ENCODE assay signal across 19 cellular contexts in genomic region chr10:43888551-43888950, GRCh38.
A peak's percentile ranks its signal among the peaks of the same experiment; 100 is the strongest.
DNase-seq lines count a peak whose midpoint lies in the region; ATAC-seq, FAIRE-seq and TF ChIP-seq lines count a peak whose summit lies in the region.
"Had no signal": no experiment of that assay in that cellular context is flagged by ENCODE, and none has a peak within 500 bp of the region (broad histone marks: within the 10 kb centered on the region; RNA-seq: fewer than 3 reads in every experiment).

No MANE protein-coding gene starts in this region.

- H3K4me1 ChIP-seq in ACC112 (ENCODE audit: control insufficient read depth, insufficient read depth, low read length, unreplicated experiment) (peaks cover 47% of the 10 kb centered on the region), astrocyte (ENCODE audit: insufficient read depth, low read length) (peaks cover 11% of the 10 kb centered on the region)
- H3K4me1 ChIP-seq: Caco-2, prostate gland had no signal

- H3K9me3 Mint-ChIP-seq in HFFc6: no peaks in the 10 kb centered on the region
- H3K9me3 Mint-ChIP-seq in astrocyte (ENCODE audit: unreplicated experiment): no peaks in the 10 kb centered on the region
- H3K9me3 Mint-ChIP-seq: effector memory CD8-positive, alpha-beta T cell; T-helper 2 cell treated with Interferon-gamma antibody and Interleukin-4, amounts not matched to agents 5 μg/mL and 100 μg/mL, for 36 hours had no signal

- TF ChIP-seq CTCF in HFFc6 (IDR thresholded peaks at IDR 0.05) (no peak), astrocyte (IDR thresholded peaks at IDR 0.05; ENCODE audit: insufficient read depth, low read depth, low read length) (no peak), fibroblast of villous mesenchyme (IDR thresholded peaks at IDR 0.05; ENCODE audit: insufficient read depth, low read depth, low read length) (no peak), GM13977 (IDR thresholded peaks at IDR 0.05; ENCODE audit: extremely low read depth, insufficient read depth, missing control alignments) (no peak)

- no peaks in the 10 kb centered on the region for H3K27me3 Mint-ChIP-seq in HFFc6 (ENCODE audit: insufficient read depth)
- peaks cover 8% of the 10 kb centered on the region for H3K27me3 Mint-ChIP-seq in astrocyte (ENCODE audit: low read depth, unreplicated experiment)

- H3K4me2 ChIP-seq in astrocyte (ENCODE audit: low read length): peak overlapping the region; percentile 16

- H3K36me3 Mint-ChIP-seq in HFFc6 (ENCODE audit: low read depth) (0 out of 2 replicates have a peak, but pooled peaks cover 5% of the 10 kb centered on the region), astrocyte (ENCODE audit: low read depth, unreplicated experiment) (no peaks in the 10 kb centered on the region)
- H3K36me3 Mint-ChIP-seq: stimulated activated naive B cell treated with anti-CD40 and anti-IgM and Interleukin-4, amounts not matched to agents 10 μg/mL and 1 μg/mL and 100 μg/mL, for 72 hours had no signal

- H2AFZ ChIP-seq in ACC112 (ENCODE audit: low read length, unreplicated experiment) (no peak overlapping the region), astrocyte (ENCODE audit: low read depth, low read length) (no peak overlapping the region)

- no peak overlapping the region for H3K9ac ChIP-seq in astrocyte (ENCODE audit: low read length)

- H3K36me3 ChIP-seq in ACC112 (ENCODE audit: insufficient read depth, low read length): no peaks in the 10 kb centered on the region
- no peaks in the 10 kb centered on the region for H3K36me3 ChIP-seq in astrocyte (ENCODE audit: insufficient read depth, low read length)
- H3K36me3 ChIP-seq: gastroesophageal sphincter, prostate gland had no signal

- H3K27ac ChIP-seq in ACC112 (ENCODE audit: low read depth, low read length): peak overlapping the region; percentile 64
- H3K27ac ChIP-seq in astrocyte (ENCODE audit: low read depth, low read length): no peak overlapping the region
- H3K27ac ChIP-seq: gastroesophageal sphincter, prostate gland had no signal

- DNase-seq in HFFc6 (peak; percentile 80), astrocyte (ENCODE audit: low read depth) (peak; percentile 87), fibroblast of villous mesenchyme (ENCODE audit: low read depth) (peak; percentile 95), NCI-H345 (lab: John Stamatoyannopoulos, UW) (no peak), NOMO-1 treated with dmso at 0.1 percent for 144 hours (lab: John Stamatoyannopoulos, UW; ENCODE audit: unreplicated experiment) (no peak), GM13977 (ENCODE audit: low spot score) (no peak)
- DNase-seq: activated CD8-positive, alpha-beta memory T cell treated with anti-CD3 and anti-CD28 coated beads, Interleukin-2, amount 50 U/mL, for 48 hours; activated naive CD4-positive, alpha-beta T cell; Caco-2; effector memory CD8-positive, alpha-beta T cell; NCI-H1436 treated with DMSO at 0.1 percent for 48 hours; NCI-H446 treated with DMSO at 0.1 percent for 48 hours; stimulated activated naive B cell treated with anti-CD40 and anti-IgM and Interleukin-4, amounts not matched to agents 10 μg/mL and 1 μg/mL and 100 μg/mL, for 72 hours had no signal

- peak; percentile 80 for FAIRE-seq in astrocyte (lab: Jason Lieb, UNC)
- FAIRE-seq: GM12878 had no signal

- in situ Hi-C loops in GM13977 (cut with MboI; ENCODE audit: low pct_unique_long_range_greater_than_20kb, low sequenced_read_pairs, unreplicated experiment): no loop called here

- ATAC-seq in GM18511 (IDR thresholded peaks at IDR 0.05; ENCODE audit: unreplicated experiment): no peak
- ATAC-seq: effector memory CD8-positive, alpha-beta T cell; gastroesophageal sphincter; GM12878; stimulated activated naive B cell treated with anti-CD40 and anti-IgM and Interleukin-4, amounts not matched to agents 10 μg/mL and 1 μg/mL and 100 μg/mL, for 72 hours had no signal

- H3K4me3 ChIP-seq in ACC112 (ENCODE audit: low read depth, low read length): no peak overlapping the region
- no peak overlapping the region for H3K4me3 ChIP-seq in astrocyte (ENCODE audit: insufficient read depth, low read depth, low read length)
- no peak overlapping the region for H3K4me3 ChIP-seq in fibroblast of villous mesenchyme (ENCODE audit: low read depth, low read length)
- H3K4me3 ChIP-seq: gastroesophageal sphincter, GM12878, prostate gland had no signal

- peaks cover 88% of the 10 kb centered on the region for H3K4me1 Mint-ChIP-seq in HFFc6 (ENCODE audit: low read depth)
- H3K4me1 Mint-ChIP-seq in astrocyte (ENCODE audit: low read depth, unreplicated experiment): peaks cover 35% of the 10 kb centered on the region
- H3K4me1 Mint-ChIP-seq: stimulated activated naive B cell treated with anti-CD40 and anti-IgM and Interleukin-4, amounts not matched to agents 10 μg/mL and 1 μg/mL and 100 μg/mL, for 72 hours had no signal

- no peaks in the 10 kb centered on the region for H3K27me3 ChIP-seq in ACC112 (ENCODE audit: insufficient read depth, low read length)
- H3K27me3 ChIP-seq in astrocyte (ENCODE audit: insufficient read depth, low read length): no peaks in the 10 kb centered on the region
- H3K27me3 ChIP-seq: gastroesophageal sphincter had no signal

- H4K20me1 ChIP-seq in astrocyte (ENCODE audit: insufficient read depth, low read length): no peaks in the 10 kb centered on the region

- peak overlapping the region; percentile 36; the same call in 1 of the 2 replicates for H3K4me3 Mint-ChIP-seq in HFFc6
- H3K4me3 Mint-ChIP-seq in astrocyte (ENCODE audit: unreplicated experiment): no peak overlapping the region
- H3K4me3 Mint-ChIP-seq: effector memory CD8-positive, alpha-beta T cell; stimulated activated naive B cell treated with anti-CD40 and anti-IgM and Interleukin-4, amounts not matched to agents 10 μg/mL and 1 μg/mL and 100 μg/mL, for 72 hours; T-helper 2 cell treated with Interferon-gamma antibody and Interleukin-4, amounts not matched to agents 5 μg/mL and 100 μg/mL, for 36 hours had no signal

- H3K79me2 ChIP-seq in ACC112 (ENCODE audit: control insufficient read depth, insufficient read depth, low read length, unreplicated experiment): no peaks in the 10 kb centered on the region
- no peaks in the 10 kb centered on the region for H3K79me2 ChIP-seq in astrocyte (ENCODE audit: insufficient read depth, low read length)

- H3K27ac Mint-ChIP-seq in HFFc6 (peak overlapping the region; percentile 86), astrocyte (ENCODE audit: unreplicated experiment) (no peak overlapping the region)
- H3K27ac Mint-ChIP-seq: effector memory CD8-positive, alpha-beta T cell; stimulated activated naive B cell treated with anti-CD40 and anti-IgM and Interleukin-4, amounts not matched to agents 10 μg/mL and 1 μg/mL and 100 μg/mL, for 72 hours; T-helper 2 cell treated with Interferon-gamma antibody and Interleukin-4, amounts not matched to agents 5 μg/mL and 100 μg/mL, for 36 hours had no signal

- H3K9me3 ChIP-seq in astrocyte (ENCODE audit: insufficient read depth, low read depth, low read length): no peaks in the 10 kb centered on the region
- H3K9me3 ChIP-seq: Caco-2, gastroesophageal sphincter, prostate gland had no signal

Comparison
In these comparisons a context has a peak if more than half of its experiments do, and no peak if none do; other contexts are left out.
1. DNase-seq: peak in HFFc6 (single experiment), astrocyte (single experiment) and fibroblast of villous mesenchyme (single experiment); none in NCI-H345 (single experiment), NOMO-1 treated with dmso at 0.1 percent for 144 hours (single experiment) and GM13977 (single experiment).